In the genomic region with DNA sequence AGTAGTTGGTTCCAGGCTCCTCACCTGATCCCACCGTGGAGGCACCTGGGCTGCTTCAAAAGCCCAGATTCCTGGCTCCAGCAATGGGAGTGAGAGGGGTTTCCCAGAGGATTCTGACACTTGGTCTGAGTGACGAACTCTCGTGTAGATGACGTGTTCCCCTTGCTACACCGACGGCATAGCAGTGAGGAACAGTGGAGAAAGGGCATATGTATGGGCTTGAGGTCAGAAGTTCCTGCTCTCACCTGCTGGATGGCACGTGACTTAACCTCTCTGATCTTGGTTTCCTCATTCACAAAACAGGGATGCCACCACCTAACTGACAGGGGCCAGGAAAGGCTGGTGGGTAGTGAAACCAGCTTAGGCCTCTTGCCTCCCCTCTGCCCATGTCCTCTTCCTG, we compare ENCODE assay signal across 27 cellular contexts. TPM values are rescaled to one million over a fixed set of nuclear protein-coding genes. Genes with fewer than 3 reads are reported as not detected.
DNase-seq lines count a peak whose midpoint lies in the region; ATAC-seq, FAIRE-seq and TF ChIP-seq lines count a peak whose summit lies in the region.
"Had no signal": no experiment of that assay in that cellular context is flagged by ENCODE, and none has a peak within 500 bp of the region (broad histone marks: within the 10 kb centered on the region; RNA-seq: fewer than 3 reads in every experiment).

No MANE protein-coding gene starts in this region.

- H3K4me3 ChIP-seq in body of pancreas: no peak overlapping the region
- no peak overlapping the region for H3K4me3 ChIP-seq in lower lobe of right lung
- H3K4me3 ChIP-seq in smooth muscle cell: no peak overlapping the region
- H3K4me3 ChIP-seq: GM23338, K562, Peyer's patch had no signal

- no peak for TF ChIP-seq CTCF in Calu3 (IDR thresholded peaks at IDR 0.05; ENCODE audit: unreplicated experiment)
- TF ChIP-seq CTCF in body of pancreas (IDR thresholded peaks at IDR 0.05): peak in 1 of 7 experiments; percentile 20
- TF ChIP-seq CTCF in lower lobe of right lung (IDR thresholded peaks at IDR 0.05): no peak
- TF ChIP-seq CTCF in smooth muscle cell (IDR thresholded peaks at IDR 0.05; ENCODE audit: borderline replicate concordance, insufficient read depth, poor library complexity, severe bottlenecking): no peak
- TF ChIP-seq CTCF in D721Med (IDR thresholded peaks at IDR 0.05; ENCODE audit: insufficient read depth, missing control alignments): no peak

- peak; percentile 27 for ATAC-seq in body of pancreas
- peak; percentile 44 to 58 for ATAC-seq in lower lobe of right lung
- no peak for ATAC-seq in stimulated activated naive B cell treated with anti-CD40 and anti-IgM and Interleukin-4, amounts not matched to agents 10 μg/mL and 1 μg/mL and 100 μg/mL, for 72 hours (replicated peaks)
- no peak for ATAC-seq in HG03039 (IDR thresholded peaks at IDR 0.05; ENCODE audit: unreplicated experiment)
- ATAC-seq: activated T-cell treated with anti-CD3 and anti-CD28 coated beads, Interleukin-2, amount 50 U/mL, for 4 hours; GM23338; K562; naive thymus-derived CD4-positive, alpha-beta T cell had no signal

- no TSS peak for BruUV-seq in Calu3 (replicated peaks; lab: Mats Ljungman, UMichigan)

- H3K4me2 ChIP-seq in smooth muscle cell: no peak overlapping the region
- H3K4me2 ChIP-seq: GM23338 had no signal

- no peaks in the 10 kb centered on the region for H3K27me3 Mint-ChIP-seq in Calu3 (ENCODE audit: unreplicated experiment)
- H3K27me3 Mint-ChIP-seq in stimulated activated naive B cell treated with anti-CD40 and anti-IgM and Interleukin-4, amounts not matched to agents 10 μg/mL and 1 μg/mL and 100 μg/mL, for 72 hours: no peaks in the 10 kb centered on the region
- H3K27me3 Mint-ChIP-seq: activated naive CD8-positive, alpha-beta T cell treated with anti-CD3 and anti-CD28 coated beads, Interleukin-2, amount 10 ng/mL, durations not matched to agents 7 days and 5 days; naive thymus-derived CD4-positive, alpha-beta T cell had no signal

- H3K27me3 ChIP-seq in body of pancreas (no peaks in the 10 kb centered on the region), lower lobe of right lung (ENCODE audit: low read depth) (no peaks in the 10 kb centered on the region), smooth muscle cell (ENCODE audit: low read depth) (no peaks in the 10 kb centered on the region)
- H3K27me3 ChIP-seq: Peyer's patch had no signal

- H3K4me3 Mint-ChIP-seq in Calu3 (ENCODE audit: low read depth, unreplicated experiment): peak overlapping the region; percentile 63
- no peak overlapping the region for H3K4me3 Mint-ChIP-seq in stimulated activated naive B cell treated with anti-CD40 and anti-IgM and Interleukin-4, amounts not matched to agents 10 μg/mL and 1 μg/mL and 100 μg/mL, for 72 hours
- H3K4me3 Mint-ChIP-seq: activated naive CD8-positive, alpha-beta T cell treated with anti-CD3 and anti-CD28 coated beads, Interleukin-2, amount 10 ng/mL, durations not matched to agents 7 days and 5 days; activated T-cell treated with anti-CD3 and anti-CD28 coated beads, Interleukin-2, amount 50 U/mL, for 4 hours; GM23338; naive thymus-derived CD4-positive, alpha-beta T cell had no signal

- H4K20me1 ChIP-seq in smooth muscle cell (ENCODE audit: low read depth): peaks cover 30% of the 10 kb centered on the region

- FAIRE-seq in D721Med (lab: Jason Lieb, UNC): no peak
- FAIRE-seq: colon, K562 had no signal

- H3K27ac ChIP-seq in body of pancreas: peak overlapping the region; percentile 92 to 96 (median 94)
- H3K27ac ChIP-seq in lower lobe of right lung: no peak overlapping the region
- no peak overlapping the region for H3K27ac ChIP-seq in smooth muscle cell (ENCODE audit: low read depth)

- no peaks in the 10 kb centered on the region for H3F3A ChIP-seq in smooth muscle cell (ENCODE audit: low read depth)

- H3K9me3 ChIP-seq in body of pancreas (no peaks in the 10 kb centered on the region), lower lobe of right lung (no peaks in the 10 kb centered on the region), smooth muscle cell (replicated peaks; ENCODE audit: low read depth) (no peaks in the 10 kb centered on the region)
- H3K9me3 ChIP-seq: Peyer's patch had no signal

- intact Hi-C loops in Calu3 (cut with micrococcal nuclease; ENCODE audit: unreplicated experiment): no loop called here
- intact Hi-C loops in body of pancreas (cut with DNase I): no loop called here
- intact Hi-C loops in lower lobe of right lung (cut with DNase I): no loop called here

- H3K36me3 Mint-ChIP-seq in Calu3 (ENCODE audit: insufficient read depth, unreplicated experiment): peaks cover 94% of the 10 kb centered on the region
- H3K36me3 Mint-ChIP-seq in stimulated activated naive B cell treated with anti-CD40 and anti-IgM and Interleukin-4, amounts not matched to agents 10 μg/mL and 1 μg/mL and 100 μg/mL, for 72 hours: peaks cover 56 to 78% of the 10 kb centered on the region in 2 donors

- H3K4me1 ChIP-seq in body of pancreas: peaks cover 99% of the 10 kb centered on the region
- H3K4me1 ChIP-seq in lower lobe of right lung: peaks cover 11% of the 10 kb centered on the region
- no peaks in the 10 kb centered on the region for H3K4me1 ChIP-seq in smooth muscle cell (ENCODE audit: low read depth)

- CTCF ChIA-PET in Calu3 (lab: Charles Lee): interaction anchor here (1.6 kb wide), 1 partner anchor 19 kb away, joined by 8 read pairs; no protein-coding TSS in a partner anchor

- H2AFZ ChIP-seq in smooth muscle cell (ENCODE audit: low read depth): no peak overlapping the region
- H2AFZ ChIP-seq: GM23338 had no signal

- no peak overlapping the region for H3K9ac ChIP-seq in smooth muscle cell (ENCODE audit: low read depth)

- peaks cover 33% of the 10 kb centered on the region for H3K4me1 Mint-ChIP-seq in Calu3 (ENCODE audit: low read depth, unreplicated experiment)
- H3K4me1 Mint-ChIP-seq in stimulated activated naive B cell treated with anti-CD40 and anti-IgM and Interleukin-4, amounts not matched to agents 10 μg/mL and 1 μg/mL and 100 μg/mL, for 72 hours: peaks cover 22 to 60% of the 10 kb centered on the region in 2 donors

- peaks cover 0 to 6% of the 10 kb centered on the region in 2 donors for H3K36me3 ChIP-seq in body of pancreas (replicated peaks in 1 of 2; ENCODE audit: insufficient read depth in 1 of 2, low read depth in 2 of 2)
- peaks cover 88% of the 10 kb centered on the region for H3K36me3 ChIP-seq in lower lobe of right lung
- no peaks in the 10 kb centered on the region for H3K36me3 ChIP-seq in smooth muscle cell (ENCODE audit: low read depth)

- DNase-seq in Calu3: no peak
- peak in 3 of 4 donors; percentile 54 to 58 (median 56) for DNase-seq in body of pancreas
- no peak for DNase-seq in lower lobe of right lung
- DNase-seq in stimulated activated naive B cell treated with anti-CD40 and anti-IgM and Interleukin-4, amounts not matched to agents 10 μg/mL and 1 μg/mL and 100 μg/mL, for 72 hours: no peak
- DNase-seq in smooth muscle cell (lab: John Stamatoyannopoulos, UW; ENCODE audit: unreplicated experiment): no peak
- no peak for DNase-seq in D721Med (ENCODE audit: insufficient read length, low spot score)
- DNase-seq: activated CD4-positive, alpha-beta T cell treated with anti-CD3 and anti-CD28 coated beads, Interleukin-2, amount 50 U/mL, for 1 hour; activated CD4-positive, CD25-positive, alpha-beta regulatory T cell; activated gamma-delta T cell treated with Interleukin-2 at 50 U/mL for 16 hours; activated naive CD8-positive, alpha-beta T cell treated with anti-CD3 and anti-CD28 coated beads, Interleukin-2, amount 10 ng/mL, durations not matched to agents 7 days and 5 days; activated T-cell treated with anti-CD3 and anti-CD28 coated beads, Interleukin-2, amount 50 U/mL, for 4 hours; aorta; DMS79 treated with DMSO at 0.1 percent for 48 hours; effector memory CD4-positive, alpha-beta T cell; erythroblast; GDM1; naive thymus-derived CD4-positive, alpha-beta T cell; NCI-H1048; NCI-H774; occipital lobe; Peyer's patch; stimulated activated naive CD4-positive, alpha-beta T cell treated with Interleukin-2 at 50 U/mL for 16 hours; SW 1271 had no signal

- H3K79me2 ChIP-seq in smooth muscle cell (ENCODE audit: low read depth): no peaks in the 10 kb centered on the region

- H3K27ac Mint-ChIP-seq in Calu3 (ENCODE audit: unreplicated experiment): peak overlapping the region; percentile 99
- peak overlapping the region; percentile 62 for H3K27ac Mint-ChIP-seq in stimulated activated naive B cell treated with anti-CD40 and anti-IgM and Interleukin-4, amounts not matched to agents 10 μg/mL and 1 μg/mL and 100 μg/mL, for 72 hours
- H3K27ac Mint-ChIP-seq: activated naive CD8-positive, alpha-beta T cell treated with anti-CD3 and anti-CD28 coated beads, Interleukin-2, amount 10 ng/mL, durations not matched to agents 7 days and 5 days; GM23338 had no signal

- 25 to 31% methylated on average over 7 of the region's 7 CpGs for WGBS in body of pancreas, 2 donors
- WGBS in smooth muscle cell (ENCODE audit: low lambda C conversion rate): 91% methylated on average over 7 of the region's 7 CpGs

- H3K9me3 Mint-ChIP-seq in Calu3 (ENCODE audit: low read depth, unreplicated experiment): no peaks in the 10 kb centered on the region
- H3K9me3 Mint-ChIP-seq in stimulated activated naive B cell treated with anti-CD40 and anti-IgM and Interleukin-4, amounts not matched to agents 10 μg/mL and 1 μg/mL and 100 μg/mL, for 72 hours: no peaks in the 10 kb centered on the region
- H3K9me3 Mint-ChIP-seq: activated naive CD8-positive, alpha-beta T cell treated with anti-CD3 and anti-CD28 coated beads, Interleukin-2, amount 10 ng/mL, durations not matched to agents 7 days and 5 days; activated T-cell treated with anti-CD3 and anti-CD28 coated beads, Interleukin-2, amount 50 U/mL, for 4 hours; GM23338; naive thymus-derived CD4-positive, alpha-beta T cell had no signal

- TF ChIP-seq POLR2A in body of pancreas (IDR thresholded peaks at IDR 0.05): no peak

RNA-seq across cellular contexts. Expression of a gene that starts 30.0 kb away (rescaled TPM):
- total RNA-seq in Calu3 (2022) (29.7 and 37.8 TPM in 2 replicates), body of pancreas (10 to 100 TPM; 64.3 to 73.2 TPM), lower lobe of right lung (39.9 TPM), smooth muscle cell (89.9 and 120 TPM in 2 replicates)
- polyA plus RNA-seq in smooth muscle cell: 68.4 and 69.2 TPM in 2 replicates

Comparison
In these comparisons a context has a peak if more than half of its experiments do, and no peak if none do; other contexts are left out.
1. DNase-seq: peak in body of pancreas (3 of 4); none in Calu3 (single experiment), lower lobe of right lung (single experiment), stimulated activated naive B cell treated with anti-CD40 and anti-IgM and Interleukin-4, amounts not matched to agents 10 μg/mL and 1 μg/mL and 100 μg/mL, for 72 hours (single experiment), smooth muscle cell (single experiment) and D721Med (single experiment).
2. ATAC-seq: peak in body of pancreas (single experiment) and lower lobe of right lung (2 of 2); none in stimulated activated naive B cell treated with anti-CD40 and anti-IgM and Interleukin-4, amounts not matched to agents 10 μg/mL and 1 μg/mL and 100 μg/mL, for 72 hours (0 of 2) and HG03039 (single experiment).
3. H3K27ac ChIP-seq: peak in body of pancreas (4 of 4); none in lower lobe of right lung (single experiment) and smooth muscle cell (single experiment).